ENCODE assay signal across 8 cellular contexts in genomic region chr1:23558140-23558871, GRCh38. TPM values are rescaled to one million over a fixed set of nuclear protein-coding genes. Genes with fewer than 3 reads are reported as not detected.
DNase-seq lines count a peak whose midpoint lies in the region; ATAC-seq and TF ChIP-seq lines count a peak whose summit lies in the region.

No MANE protein-coding gene starts in this region.

- peak; percentile 54 for DNase-seq in DND-41
- DNase-seq in MG63, result peak; percentile 94
- peak; percentile 52 for DNase-seq in WTC11 (ENCODE audit: low spot score)
- no peak for DNase-seq in epithelial cell of prostate (ENCODE audit: low read depth, low spot score)
- DNase-seq in natural killer cell, result no peak
- no peak for DNase-seq in D341Med (ENCODE audit: low spot score)
- DNase-seq in SKM-1 (lab: John Stamatoyannopoulos, UW; ENCODE audit: unreplicated experiment), result no peak

- POLR2A ChIA-PET in WTC11 (lab: Charles Lee), result interaction anchor here (0.8 to 7.7 kb wide), 13 partner anchors 10 to 214 kb away, joined by 3 to 100 read pairs (median 5); partner anchors contain the start of genes E2F2 and HNRNPR

- H3K4me3 ChIP-seq in DND-41 (ENCODE audit: low read depth in 1 of 2, low read length in 2 of 2) (peak overlapping the region; percentile 37 to 79), MG63 (peak overlapping the region; percentile 81)

- H3K4me1 Mint-ChIP-seq in WTC11 (peaks cover 74% of the 10 kb centered on the region), natural killer cell (peaks cover 50 to 62% of the 10 kb centered on the region in 2 donors)

- peak overlapping the region; percentile 98 for H3K27ac Mint-ChIP-seq in WTC11
- peak overlapping the region in 1 of 2 donors; percentile 68 for H3K27ac Mint-ChIP-seq in natural killer cell

- intact Hi-C loops in natural killer cell (cut with micrococcal nuclease), result no loop called here

- peak overlapping the region; percentile 90 for H3K4me2 ChIP-seq in DND-41 (ENCODE audit: insufficient read depth, low read length)

- peaks cover 7% of the 10 kb centered on the region; the same call in 1 of the 2 replicates for H4K20me1 ChIP-seq in DND-41 (ENCODE audit: insufficient read depth, low read length)

- peaks cover 6% of the 10 kb centered on the region; the same call in 1 of the 2 replicates for H3K79me2 ChIP-seq in DND-41 (ENCODE audit: insufficient read depth, low read length)

- H3K27me3 ChIP-seq in DND-41 (ENCODE audit: insufficient read depth, low read length, poor library complexity) (peaks cover 40% of the 10 kb centered on the region), MG63 (no peaks in the 10 kb centered on the region)

- H3K9ac ChIP-seq in DND-41 (ENCODE audit: low read depth, low read length), result peak overlapping the region; percentile 71

- CTCF ChIA-PET in WTC11 (lab: Charles Lee), result interaction anchor here (0.7 to 13.3 kb wide), 8 partner anchors 8 to 133 kb away, joined by 3 to 341 read pairs (median 5); partner anchors contain the start of gene RPL11

- peaks cover 19% of the 10 kb centered on the region for H3K36me3 Mint-ChIP-seq in WTC11
- H3K36me3 Mint-ChIP-seq in natural killer cell, result no peaks in the 10 kb centered on the region

- H3K36me3 ChIP-seq in DND-41 (ENCODE audit: insufficient read depth, low read length) (no peaks in the 10 kb centered on the region), MG63 (peaks cover 25% of the 10 kb centered on the region)

- H3K4me1 ChIP-seq in DND-41 (ENCODE audit: insufficient read depth, low read length), result peaks cover 71% of the 10 kb centered on the region

- TF ChIP-seq CTCF in DND-41 (IDR thresholded peaks at IDR 0.05; ENCODE audit: borderline replicate concordance, extremely low read depth, low read length, poor library complexity, severe bottlenecking), result no peak
- TF ChIP-seq CTCF in WTC11 (IDR thresholded peaks at IDR 0.05), result no peak
- no peak for TF ChIP-seq CTCF in natural killer cell (IDR thresholded peaks at IDR 0.05)

- H3K9me3 Mint-ChIP-seq in WTC11 (no peaks in the 10 kb centered on the region), natural killer cell (no peaks in the 10 kb centered on the region)

- ATAC-seq in DND-41 (ENCODE audit: insufficient read depth, low read depth) (no peak), WTC11 (no peak), natural killer cell (no peak), GM18907 (IDR thresholded peaks at IDR 0.05; ENCODE audit: unreplicated experiment) (no peak)

- H3K4me3 Mint-ChIP-seq in WTC11, result peak overlapping the region; percentile 94
- H3K4me3 Mint-ChIP-seq in natural killer cell, result peak overlapping the region; percentile 86

- H2AFZ ChIP-seq in DND-41 (ENCODE audit: low read depth, low read length), result peak overlapping the region; percentile 67; the same call in 1 of the 2 replicates

- H3K27ac ChIP-seq in DND-41 (ENCODE audit: low read length), result peak overlapping the region; percentile 52
- peak overlapping the region; percentile 78 for H3K27ac ChIP-seq in epithelial cell of prostate

- H3K9me3 ChIP-seq in DND-41 (ENCODE audit: insufficient read depth, low read length, severe bottlenecking) (no peaks in the 10 kb centered on the region), MG63 (no peaks in the 10 kb centered on the region)

- H3K27me3 Mint-ChIP-seq in WTC11 (ENCODE audit: low read depth) (no peaks in the 10 kb centered on the region; the same call in 1 of the 2 replicates), natural killer cell (ENCODE audit: low read depth in 2 of 2) (peaks cover 45 to 46% of the 10 kb centered on the region in 2 donors)

TF ChIP-seq in WTC11, 78 proteins besides CTCF, POLR2A, EP300 and RAD21 (continues in another document):
- TF ChIP-seq E2F5 (CRISPR knock-in tag; IDR thresholded peaks at IDR 0.05) (0 out of 2 replicates have a peak, but pooled peaks have one; percentile 36), EMX1 (CRISPR knock-in tag; IDR thresholded peaks at IDR 0.05) (0 out of 2 replicates have a peak, but pooled peaks have one; percentile 19), NFATC4 (CRISPR knock-in tag; IDR thresholded peaks at IDR 0.05) (peak; percentile 35; the same call in 1 of the 2 replicates), SMAD3 (CRISPR knock-in tag; IDR thresholded peaks at IDR 0.05; ENCODE audit: borderline replicate concordance) (no peak), ARID4B (CRISPR knock-in tag; IDR thresholded peaks at IDR 0.05; ENCODE audit: borderline replicate concordance) (no peak; the same call in 1 of the 2 replicates), ETV6 (CRISPR knock-in tag; IDR thresholded peaks at IDR 0.05) (peak; percentile 28; the same call in 1 of the 2 replicates), ZNF425 (CRISPR knock-in tag; conservative IDR thresholded peaks at IDR 0.05) (0 out of 2 replicates have a peak, but pooled peaks have one; percentile 21), HMGXB4 (CRISPR knock-in tag; IDR thresholded peaks at IDR 0.05) (peak; percentile 52; the same call in 1 of the 2 replicates), ESRRA (CRISPR knock-in tag; IDR thresholded peaks at IDR 0.05; ENCODE audit: borderline replicate concordance) (0 out of 2 replicates have a peak, but pooled peaks have one; percentile 64), FOXK1 (CRISPR knock-in tag; IDR thresholded peaks at IDR 0.05) (0 out of 2 replicates have a peak, but pooled peaks have one; percentile 17)

RNA-seq across cellular contexts. Expression of gene ID3, which starts 1.0 kb away (rescaled TPM):
- 190 and 463 TPM in 2 replicates for total RNA-seq in MG63 (2014; rRNA removed; shearing (Covaris generic); ENCODE audit: low replicate concordance)
- 168 to 278 TPM (median 273 TPM) in 3 replicates for total RNA-seq in WTC11 (2021)
- total RNA-seq in natural killer cell, result 1 to 10 TPM in 2 of 3 donors, under 1 TPM in 1; 0.29 to 6.5 (median 2.4) TPM

RNA-seq across cellular contexts. Expression of gene E2F2, which starts 27.3 kb away (rescaled TPM):
- total RNA-seq in MG63 (2014; rRNA removed; shearing (Covaris generic); ENCODE audit: low replicate concordance), result 4.3 and 6.9 TPM in 2 replicates
- total RNA-seq in WTC11 (2021) (4.9 to 5.6 TPM (median 5.4 TPM) in 3 replicates), natural killer cell (1 to 10 TPM; 2.1 to 3.9 (median 3.2) TPM)

Comparison
In these comparisons a context has a peak if more than half of its experiments do, and no peak if none do; other contexts are left out.
1. DNase-seq: peak in DND-41 (single experiment), MG63 (single experiment) and WTC11 (single experiment); none in epithelial cell of prostate (single experiment), natural killer cell (single experiment), D341Med (single experiment) and SKM-1 (single experiment).
2. RNA of gene ID3, which starts 1.0 kb away (total RNA-seq): 190 to 463 TPM in MG63 and 168 to 278 TPM in WTC11; 0.29 to 6.5 TPM in natural killer cell; every median in the first group is over 10 times any median in the second.